In the genomic region with DNA sequence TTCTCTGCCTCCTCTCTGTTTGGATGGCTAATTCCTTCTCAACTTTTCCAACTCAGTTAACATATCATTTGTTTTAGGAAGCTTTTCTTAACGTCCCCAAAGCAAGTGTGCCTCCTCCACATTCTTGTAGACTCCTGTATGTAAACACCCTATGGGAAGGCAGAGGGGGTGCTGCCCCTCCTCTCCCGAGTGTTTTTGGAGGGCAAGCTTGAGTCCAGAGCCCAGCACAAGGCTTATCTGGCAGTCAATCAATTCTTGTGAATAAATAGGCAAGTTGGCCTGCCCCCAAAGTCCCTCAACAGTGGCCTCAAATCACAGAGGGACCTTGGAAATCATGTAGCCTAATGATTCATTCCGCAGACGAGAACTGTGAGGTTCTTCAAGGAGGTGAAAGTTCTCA, we compare ENCODE assay signal across 17 cellular contexts.
DNase-seq lines count a peak whose midpoint lies in the region; ATAC-seq and TF ChIP-seq lines count a peak whose summit lies in the region.
"Had no signal": no experiment of that assay in that cellular context is flagged by ENCODE, and none has a peak within 500 bp of the region (broad histone marks: within the 10 kb centered on the region; RNA-seq: fewer than 3 reads in every experiment).

No MANE protein-coding gene starts in this region.

- peaks cover 0 to 11% (median 2%) of the 10 kb centered on the region in 5 donors for H3K27me3 Mint-ChIP-seq in naive thymus-derived CD8-positive, alpha-beta T cell
- H3K27me3 Mint-ChIP-seq: activated naive CD4-positive, alpha-beta T cell treated with anti-CD3 and anti-CD28 coated beads, Interleukin-2, amount 50 U/mL, for 24 hours had no signal

- 31% methylated on average over 4 of the region's 4 CpGs for WGBS in right cardiac atrium

- H3K27ac ChIP-seq in right atrium auricular region (no peak overlapping the region), right cardiac atrium (ENCODE audit: low read length) (no peak overlapping the region), uterus (no peak overlapping the region)
- H3K27ac ChIP-seq: A549, cardiac muscle cell had no signal

- POLR2A ChIA-PET in naive thymus-derived CD8-positive, alpha-beta T cell (lab: Charles Lee), result no interaction called here

- H3K36me3 ChIP-seq in right atrium auricular region (no peaks in the 10 kb centered on the region), uterus (no peaks in the 10 kb centered on the region)
- H3K36me3 ChIP-seq: BE2C, cardiac muscle cell had no signal

- peak; percentile 30 for DNase-seq in right atrium auricular region (ENCODE audit: low spot score)
- DNase-seq in right cardiac atrium, result no peak
- peak; percentile 31 for DNase-seq in islet precursor cell
- peak; percentile 21 for DNase-seq in pons (ENCODE audit: low spot score)
- DNase-seq in uterus, result peak; percentile 10 to 12
- DNase-seq in iPS-NIHi11 (ENCODE audit: low spot score), result no peak
- no peak for DNase-seq in naive thymus-derived CD8-positive, alpha-beta T cell
- no peak for DNase-seq in NCI-H2029 treated with DMSO at 0.1 percent for 48 hours (lab: John Stamatoyannopoulos, UW)
- DNase-seq: BE2C, dermis blood vessel endothelial cell, Karpas-422, NCI-H1436 treated with DMSO at 0.1 percent for 48 hours, NCI-H2171 treated with DMSO at 0.1 percent for 48 hours, NCI-H526 treated with DMSO at 0.1 percent for 48 hours had no signal

- intact Hi-C loops in right cardiac atrium (cut with DNase I) (no loop called here), uterus (cut with DNase I; ENCODE audit: low total_unique reads) (no loop called here)

- H3K4me3 ChIP-seq in right atrium auricular region (no peak overlapping the region), right cardiac atrium (ENCODE audit: low read length) (no peak overlapping the region), uterus (no peak overlapping the region)
- H3K4me3 ChIP-seq: A549, cardiac muscle cell had no signal

- H3K9me3 ChIP-seq in right atrium auricular region (no peaks in the 10 kb centered on the region), right cardiac atrium (ENCODE audit: control insufficient read depth, low read length) (no peaks in the 10 kb centered on the region), uterus (no peaks in the 10 kb centered on the region)
- H3K9me3 ChIP-seq: A549, BE2C had no signal

- H3K4me1 ChIP-seq in right atrium auricular region (peaks cover 0 to 12% of the 10 kb centered on the region in 2 donors), right cardiac atrium (ENCODE audit: control insufficient read depth, insufficient read depth, low read length) (peaks cover 6% of the 10 kb centered on the region), uterus (peaks cover 0 to 16% of the 10 kb centered on the region in 2 donors)
- H3K4me1 ChIP-seq: A549 had no signal

- H3K27ac Mint-ChIP-seq in naive thymus-derived CD8-positive, alpha-beta T cell, result peak overlapping the region in 1 of 10 donors; percentile 39
- H3K27ac Mint-ChIP-seq: activated naive CD4-positive, alpha-beta T cell treated with anti-CD3 and anti-CD28 coated beads, Interleukin-2, amount 50 U/mL, for 24 hours had no signal

- TF ChIP-seq POLR2A in uterus (IDR thresholded peaks at IDR 0.05), result no peak

- no peaks in the 10 kb centered on the region for H3K4me1 Mint-ChIP-seq in naive thymus-derived CD8-positive, alpha-beta T cell
- H3K4me1 Mint-ChIP-seq: activated naive CD4-positive, alpha-beta T cell treated with anti-CD3 and anti-CD28 coated beads, Interleukin-2, amount 50 U/mL, for 24 hours had no signal

- H3K9me3 Mint-ChIP-seq in naive thymus-derived CD8-positive, alpha-beta T cell, result no peaks in the 10 kb centered on the region
- H3K9me3 Mint-ChIP-seq: activated naive CD4-positive, alpha-beta T cell treated with anti-CD3 and anti-CD28 coated beads, Interleukin-2, amount 50 U/mL, for 24 hours had no signal

- ATAC-seq in right cardiac atrium, result no peak
- ATAC-seq in naive thymus-derived CD8-positive, alpha-beta T cell, result no peak
- ATAC-seq: A549 had no signal

- H3K27me3 ChIP-seq in right atrium auricular region (no peaks in the 10 kb centered on the region), right cardiac atrium (ENCODE audit: control insufficient read depth, insufficient read depth) (no peaks in the 10 kb centered on the region), uterus (no peaks in the 10 kb centered on the region)
- H3K27me3 ChIP-seq: BE2C, cardiac muscle cell had no signal

- no peak for TF ChIP-seq CTCF in right atrium auricular region (IDR thresholded peaks at IDR 0.05)
- TF ChIP-seq CTCF in uterus (IDR thresholded peaks at IDR 0.05), result no peak

- no peak overlapping the region for H3K4me3 Mint-ChIP-seq in naive thymus-derived CD8-positive, alpha-beta T cell
- H3K4me3 Mint-ChIP-seq: activated naive CD4-positive, alpha-beta T cell treated with anti-CD3 and anti-CD28 coated beads, Interleukin-2, amount 50 U/mL, for 24 hours had no signal

- no peaks in the 10 kb centered on the region for H3K36me3 Mint-ChIP-seq in naive thymus-derived CD8-positive, alpha-beta T cell
- H3K36me3 Mint-ChIP-seq: activated naive CD4-positive, alpha-beta T cell treated with anti-CD3 and anti-CD28 coated beads, Interleukin-2, amount 50 U/mL, for 24 hours had no signal

Comparison
In these comparisons a context has a peak if more than half of its experiments do, and no peak if none do; other contexts are left out.
1. DNase-seq: peak in right atrium auricular region (single experiment), islet precursor cell (single experiment), pons (single experiment) and uterus (2 of 2); none in right cardiac atrium (0 of 3), iPS-NIHi11 (single experiment), naive thymus-derived CD8-positive, alpha-beta T cell (0 of 10) and NCI-H2029 treated with DMSO at 0.1 percent for 48 hours (single experiment).